In the genomic region with DNA sequence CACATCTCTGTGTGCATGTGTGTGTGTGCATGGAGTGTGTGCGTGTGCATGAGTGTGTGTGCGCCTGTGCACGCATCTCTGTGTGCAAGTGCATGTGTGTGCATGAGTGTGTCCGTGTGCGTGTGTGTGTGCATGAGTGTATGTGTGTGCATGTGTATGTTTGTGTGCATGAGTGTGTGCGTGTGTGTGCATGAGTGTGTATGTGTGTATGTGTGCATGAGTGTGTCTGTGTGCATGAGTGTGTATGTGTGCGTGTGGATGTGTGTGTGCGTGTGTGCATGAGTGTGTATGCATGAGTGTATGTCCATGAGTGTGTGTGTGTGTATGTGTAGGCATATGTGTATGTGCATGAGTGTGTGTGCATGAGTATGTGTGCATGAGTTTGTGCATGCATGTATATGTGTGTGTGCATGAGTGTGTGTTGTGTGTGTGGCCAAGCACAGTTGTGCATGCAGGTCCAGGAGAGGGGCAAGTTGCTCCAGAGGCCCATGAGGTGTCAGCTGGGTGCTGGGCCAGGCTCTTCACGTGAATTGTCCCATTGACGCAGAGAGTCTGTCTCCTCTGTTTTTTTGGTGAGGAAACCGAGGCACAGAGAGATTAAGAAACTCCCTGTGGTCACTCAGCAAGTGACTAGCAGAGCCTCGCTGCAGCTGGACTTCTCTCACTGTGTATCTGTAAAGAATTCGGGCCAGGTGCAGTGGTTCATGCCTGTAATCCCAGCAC, we compare ENCODE assay signal across 17 cellular contexts.
DNase-seq lines count a peak whose midpoint lies in the region; ATAC-seq, FAIRE-seq and TF ChIP-seq lines count a peak whose summit lies in the region.
"Had no signal": no experiment of that assay in that cellular context is flagged by ENCODE, and none has a peak within 500 bp of the region (broad histone marks: within the 10 kb centered on the region; RNA-seq: fewer than 3 reads in every experiment).

No MANE protein-coding gene starts in this region.

- TF ChIP-seq CTCF in WTC11 (IDR thresholded peaks at IDR 0.05): no peak
- no peak for TF ChIP-seq CTCF in H1 (IDR thresholded peaks at IDR 0.05; ENCODE audit: control extremely low read depth in 1 of 3, insufficient read depth in 1 of 3, low read depth in 1 of 3, low read length in 3 of 3)
- no peak for TF ChIP-seq CTCF in neural progenitor cell (IDR thresholded peaks at IDR 0.05)
- no peak for TF ChIP-seq CTCF in upper lobe of right lung (IDR thresholded peaks at IDR 0.05)

- in situ Hi-C loops in ACHN (cut with HindIII; ENCODE audit: low pct_ligation_motif_present, low pct_unique_long_range_greater_than_20kb, low sequenced_read_pairs): no loop called here

- H2BK20ac ChIP-seq in H1 (ENCODE audit: low read length): no peak overlapping the region

- H3K9ac ChIP-seq in H1 (replicated peaks in 1 of 4; ENCODE audit: extremely low read depth in 1 of 4, low read depth in 3 of 4, low read length in 3 of 4): no peak overlapping the region
- H3K9ac ChIP-seq in neural progenitor cell: no peak overlapping the region

- DNase-seq in WTC11 (ENCODE audit: low spot score) (no peak), H1 (ENCODE audit: low read depth in 1 of 2, low spot score in 2 of 2) (peak in 1 of 2 experiments; percentile 8), neural progenitor cell (ENCODE audit: low spot score) (no peak), upper lobe of right lung (peak; percentile 16), NCI-H345 treated with DMSO at 0.1 percent for 48 hours (lab: John Stamatoyannopoulos, UW; ENCODE audit: unreplicated experiment) (no peak), ACHN (no peak)
- DNase-seq in effector memory CD8-positive, alpha-beta T cell: no peak
- DNase-seq: CD4-positive, CD25-positive, alpha-beta regulatory T cell; EL; KBM-7; NCI-H1436 treated with DMSO at 0.1 percent for 48 hours; NCI-H2081; NCI-H510A treated with DMSO at 0.1 percent for 48 hours had no signal

- H3K36me3 Mint-ChIP-seq in WTC11: peaks cover 3% of the 10 kb centered on the region; the same call in 1 of the 2 replicates
- peaks cover 5% of the 10 kb centered on the region for H3K36me3 Mint-ChIP-seq in neural progenitor cell
- no peaks in the 10 kb centered on the region for H3K36me3 Mint-ChIP-seq in effector memory CD8-positive, alpha-beta T cell (ENCODE audit: insufficient read depth)

- H3K79me2 ChIP-seq in H1 (ENCODE audit: control insufficient read depth in 1 of 2, insufficient read depth in 2 of 2, low read length in 2 of 2) (no peaks in the 10 kb centered on the region), neural progenitor cell (ENCODE audit: low read depth) (no peaks in the 10 kb centered on the region)

- H3K4me1 Mint-ChIP-seq in WTC11 (no peaks in the 10 kb centered on the region), neural progenitor cell (peaks cover 18% of the 10 kb centered on the region)
- peaks cover 0 to 8% of the 10 kb centered on the region in 2 donors for H3K4me1 Mint-ChIP-seq in effector memory CD8-positive, alpha-beta T cell (ENCODE audit: low read depth in 2 of 2)
- H3K4me1 Mint-ChIP-seq: B cell; CD4-positive, CD25-positive, alpha-beta regulatory T cell had no signal

- H3K36me3 ChIP-seq in H1 (ENCODE audit: control insufficient read depth in 2 of 4, insufficient read depth in 4 of 4, low read length in 3 of 4): no peaks in the 10 kb centered on the region; a peak in 1 of 8 replicates
- H3K36me3 ChIP-seq in neural progenitor cell: no peaks in the 10 kb centered on the region
- no peaks in the 10 kb centered on the region for H3K36me3 ChIP-seq in upper lobe of right lung
- H3K36me3 ChIP-seq: HAP-1 had no signal

- WGBS in H1 (ENCODE audit: extremely low coverage in 1 of 2, insufficient coverage in 1 of 2, insufficient read length in 1 of 2, insufficient replicate concordance in 2 of 2, low coverage in 1 of 2, low lambda C conversion rate in 2 of 2, missing lambda C conversion rate in 1 of 2), 2 experiments: 93% methylated on average over 13 of the region's 13 CpGs; no CpG with 5 or more reads in 1 of the 2 experiments

- peaks cover 13% of the 10 kb centered on the region for H3K9me3 Mint-ChIP-seq in WTC11
- peaks cover 10% of the 10 kb centered on the region for H3K9me3 Mint-ChIP-seq in neural progenitor cell
- no peaks in the 10 kb centered on the region for H3K9me3 Mint-ChIP-seq in effector memory CD8-positive, alpha-beta T cell
- H3K9me3 Mint-ChIP-seq: CD4-positive, CD25-positive, alpha-beta regulatory T cell had no signal

- H3K27me3 Mint-ChIP-seq in WTC11 (ENCODE audit: low read depth) (no peaks in the 10 kb centered on the region), neural progenitor cell (ENCODE audit: insufficient read depth, low read depth) (peaks cover 5% of the 10 kb centered on the region)
- peaks cover 1 to 8% of the 10 kb centered on the region in 2 donors for H3K27me3 Mint-ChIP-seq in effector memory CD8-positive, alpha-beta T cell
- H3K27me3 Mint-ChIP-seq: CD4-positive, CD25-positive, alpha-beta regulatory T cell had no signal

- no peak overlapping the region for H3K4me3 ChIP-seq in H1 (ENCODE audit: extremely low read depth in 1 of 4, insufficient read depth in 2 of 4, low read depth in 3 of 4, low read length in 4 of 4)
- no peak overlapping the region for H3K4me3 ChIP-seq in neural progenitor cell
- H3K4me3 ChIP-seq in upper lobe of right lung: no peak overlapping the region
- H3K4me3 ChIP-seq: HAP-1 had no signal

- no peak for TF ChIP-seq RAD21 in H1 (IDR thresholded peaks at IDR 0.05 in 1 of 2, conservative IDR thresholded peaks at IDR 0.05 in 1 of 2; ENCODE audit: low read depth in 2 of 2, low read length in 2 of 2)

- no peak for FAIRE-seq in H1 (lab: Jason Lieb, UNC)
- FAIRE-seq: GM19239 had no signal

- peaks cover 4% of the 10 kb centered on the region for H3F3A ChIP-seq in neural progenitor cell (ENCODE audit: low read depth)

- intact Hi-C loops in upper lobe of right lung (cut with DNase I): no loop called here

- no peak overlapping the region for H3K56ac ChIP-seq in H1 (replicated peaks; ENCODE audit: insufficient read length, low read depth, low read length)

- H4K91ac ChIP-seq in H1 (replicated peaks; ENCODE audit: insufficient read length, low read length): peak overlapping the region; percentile 18

- H2BK120ac ChIP-seq in H1 (replicated peaks; ENCODE audit: low read depth, low read length): no peak overlapping the region

- no peak overlapping the region for H3K4ac ChIP-seq in H1 (replicated peaks; ENCODE audit: insufficient read length, low read depth, low read length)

- H3K4me1 ChIP-seq in H1 (replicated peaks in 1 of 4; ENCODE audit: control insufficient read depth in 3 of 4, insufficient read depth in 4 of 4, low read length in 3 of 4) (peaks cover 0 to 2% (median under 1%) of the 10 kb centered on the region in 4 experiments; a peak in 1 of 7 replicates), neural progenitor cell (peaks cover 13% of the 10 kb centered on the region), upper lobe of right lung (no peaks in the 10 kb centered on the region)
- H3K4me1 ChIP-seq: HAP-1 had no signal

- H3K79me1 ChIP-seq in H1 (ENCODE audit: low read depth, low read length): no peaks in the 10 kb centered on the region

- H3K14ac ChIP-seq in H1 (ENCODE audit: insufficient read length): no peak overlapping the region

- H3K27ac ChIP-seq in H1 (ENCODE audit: low read depth, low read length): no peak overlapping the region
- H3K27ac ChIP-seq in neural progenitor cell: no peak overlapping the region
- no peak overlapping the region for H3K27ac ChIP-seq in upper lobe of right lung

- H3K4me3 Mint-ChIP-seq in WTC11 (no peak overlapping the region), neural progenitor cell (no peak overlapping the region)
- H3K4me3 Mint-ChIP-seq in effector memory CD8-positive, alpha-beta T cell: no peak overlapping the region
- H3K4me3 Mint-ChIP-seq: B cell; CD4-positive, CD25-positive, alpha-beta regulatory T cell had no signal

- POLR2A ChIA-PET in WTC11 (lab: Charles Lee) (no interaction called here), H1 (lab: Charles Lee; ENCODE audit: partially characterized antibody) (no interaction called here)

- H4K5ac ChIP-seq in H1 (ENCODE audit: insufficient read length, low read depth, low read length): no peak overlapping the region

- CTCF ChIA-PET in WTC11 (lab: Charles Lee): interaction anchor here (3.8 kb wide), 1 partner anchor 11 kb away, joined by 14 read pairs; no protein-coding TSS in a partner anchor
- CTCF ChIA-PET in H1 (lab: Charles Lee; ENCODE audit: partially characterized antibody): interaction anchor here (2.0 kb wide), 1 partner anchor 12 kb away, joined by 7 read pairs; no protein-coding TSS in a partner anchor

- peaks cover 4% of the 10 kb centered on the region; the same call in 1 of the 2 replicates for H3K23me2 ChIP-seq in H1 (ENCODE audit: low read depth, low read length)

- H2BK15ac ChIP-seq in H1 (ENCODE audit: low read length): no peak overlapping the region

- TF ChIP-seq EP300 in H1 (IDR thresholded peaks at IDR 0.05; ENCODE audit: borderline replicate concordance in 1 of 2, low read depth in 2 of 2, low read length in 2 of 2): no peak

- H3K4me2 ChIP-seq in H1 (ENCODE audit: insufficient read depth in 1 of 2, low read depth in 2 of 2, low read length in 2 of 2): no peak overlapping the region
- no peak overlapping the region for H3K4me2 ChIP-seq in neural progenitor cell

- peaks cover 0 to 3% of the 10 kb centered on the region in 2 experiments for H4K20me1 ChIP-seq in H1 (replicated peaks in 1 of 2; ENCODE audit: control insufficient read depth in 1 of 2, insufficient read depth in 2 of 2, low read length in 2 of 2)
- no peaks in the 10 kb centered on the region for H4K20me1 ChIP-seq in neural progenitor cell (ENCODE audit: low read depth)

- no peak for TF ChIP-seq POLR2A in H1 (IDR thresholded peaks at IDR 0.05; ENCODE audit: control extremely low read depth in 1 of 2, low read depth in 2 of 2, low read length in 2 of 2)

- no peak for ATAC-seq in WTC11
- no peak for ATAC-seq in upper lobe of right lung
- no peak for ATAC-seq in effector memory CD8-positive, alpha-beta T cell (replicated peaks)
- ATAC-seq: Right ventricle myocardium inferior had no signal

- H2BK12ac ChIP-seq in H1 (ENCODE audit: low read depth, low read length): no peak overlapping the region

- peak overlapping the region; percentile 46; the same call in 1 of the 2 replicates for H2BK5ac ChIP-seq in H1 (ENCODE audit: low read depth, low read length)

- H3K18ac ChIP-seq in H1 (ENCODE audit: extremely low read depth, low read length): no peak overlapping the region

- peak overlapping the region; percentile 26; the same call in 1 of the 2 replicates for H2AK5ac ChIP-seq in H1 (ENCODE audit: low read depth, low read length)

- H3K23ac ChIP-seq in H1 (ENCODE audit: insufficient read length): no peak overlapping the region

- H3K27me3 ChIP-seq in H1 (replicated peaks in 1 of 4; ENCODE audit: control insufficient read depth in 3 of 4, extremely low read depth in 1 of 4, insufficient read depth in 3 of 4, low read length in 3 of 4) (no peaks in the 10 kb centered on the region), neural progenitor cell (no peaks in the 10 kb centered on the region), upper lobe of right lung (no peaks in the 10 kb centered on the region)

- H2AFZ ChIP-seq in H1 (ENCODE audit: low read length) (no peak overlapping the region), neural progenitor cell (replicated peaks) (no peak overlapping the region)

- no peak overlapping the region for H4K8ac ChIP-seq in H1 (ENCODE audit: extremely low read depth, insufficient read depth, low read length)

- H3K9me3 ChIP-seq in H1 (ENCODE audit: insufficient read depth in 2 of 2, low read depth in 1 of 2, low read length in 1 of 2) (peaks cover 3 to 9% of the 10 kb centered on the region in 2 experiments; a peak in 2 of 4 replicates), neural progenitor cell (ENCODE audit: low read depth) (no peaks in the 10 kb centered on the region), upper lobe of right lung (no peaks in the 10 kb centered on the region)
- H3K9me3 ChIP-seq: HAP-1 had no signal

- H3K27ac Mint-ChIP-seq in WTC11 (no peak overlapping the region), neural progenitor cell (peak overlapping the region; percentile 20)
- no peak overlapping the region for H3K27ac Mint-ChIP-seq in effector memory CD8-positive, alpha-beta T cell
- H3K27ac Mint-ChIP-seq: B cell had no signal
